9 cellular contexts compared by ENCODE assay signal in the genomic region with DNA sequence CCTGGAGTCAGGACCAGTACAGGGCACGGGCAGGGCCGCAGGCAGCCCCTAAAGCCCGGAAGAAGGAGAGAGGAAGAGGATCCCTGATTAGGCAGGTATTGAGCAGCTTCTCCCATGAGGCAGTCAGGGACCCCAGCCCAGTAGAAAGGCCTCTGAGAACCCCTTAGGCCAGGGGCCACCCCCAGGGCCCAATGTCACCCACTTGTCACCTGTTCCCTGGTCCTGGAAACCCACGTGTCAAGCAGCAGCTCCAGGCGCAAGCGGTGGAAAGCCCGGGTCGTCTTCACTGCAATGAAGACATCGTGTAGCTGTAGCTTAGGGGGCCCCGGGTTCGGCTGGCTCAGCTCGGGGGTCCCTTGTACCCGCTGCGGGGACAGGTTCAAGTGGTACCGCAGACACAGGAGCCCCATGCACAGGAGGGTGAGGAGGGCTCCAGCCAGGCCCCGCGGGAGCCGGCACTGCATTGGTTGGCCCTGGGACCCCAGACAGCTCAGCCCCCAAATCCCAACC. TPM values are rescaled to one million over a fixed set of nuclear protein-coding genes. Genes with fewer than 3 reads are reported as not detected.
A peak's percentile ranks its signal among the peaks of the same experiment; 100 is the strongest.
DNase-seq lines count a peak whose midpoint lies in the region; ATAC-seq and TF ChIP-seq lines count a peak whose summit lies in the region.
"Had no signal": no experiment of that assay in that cellular context is flagged by ENCODE, and none has a peak within 500 bp of the region (broad histone marks: within the 10 kb centered on the region; RNA-seq: fewer than 3 reads in every experiment).

No MANE protein-coding gene starts in this region.

- H3K27ac ChIP-seq in PC-3 (ENCODE audit: low read length) = no peak overlapping the region
- H3K27ac ChIP-seq in trophoblast cell (ENCODE audit: low read depth, low read length) = no peak overlapping the region

- TF ChIP-seq CTCF in PC-3 (conservative IDR thresholded peaks at IDR 0.05; ENCODE audit: low read depth, low read length) = no peak

- H3K79me2 ChIP-seq in PC-3 (ENCODE audit: low read length) (no peaks in the 10 kb centered on the region), trophoblast cell (ENCODE audit: control insufficient read depth, insufficient read depth, low read length, poor library complexity) (no peaks in the 10 kb centered on the region)

- H3K36me3 ChIP-seq in PC-3 (ENCODE audit: low read depth, low read length) (no peaks in the 10 kb centered on the region), trophoblast cell (ENCODE audit: control insufficient read depth in 1 of 2, insufficient read depth in 2 of 2, low read length in 2 of 2) (peaks cover 0 to 4% of the 10 kb centered on the region in 2 experiments)

- H3K79me1 ChIP-seq in trophoblast cell (ENCODE audit: low read length) = no peaks in the 10 kb centered on the region

- H4K91ac ChIP-seq in trophoblast cell (ENCODE audit: low read depth, low read length) = no peak overlapping the region

- no TSS peak for BruUV-seq in PC-3 (replicated peaks; lab: Mats Ljungman, UMichigan)

- H3K18ac ChIP-seq in trophoblast cell (ENCODE audit: low read length) = no peak overlapping the region

- intact Hi-C loops in PC-3 (cut with micrococcal nuclease) = no loop called here

- peak overlapping the region; percentile 53 for H3K4me2 ChIP-seq in PC-3 (ENCODE audit: low read length)
- H3K4me2 ChIP-seq in trophoblast cell (ENCODE audit: low read length) = no peak overlapping the region

- H3K4me3 ChIP-seq in PC-3 (ENCODE audit: low read length) = no peak overlapping the region
- H3K4me3 ChIP-seq in trophoblast cell (ENCODE audit: low read depth, low read length) = no peak overlapping the region
- H3K4me3 ChIP-seq: K562 had no signal

- H3K9me3 ChIP-seq in PC-3 (ENCODE audit: low read length) = no peaks in the 10 kb centered on the region
- H3K9me3 ChIP-seq in trophoblast cell (ENCODE audit: insufficient read depth, low read depth, low read length) = no peaks in the 10 kb centered on the region

- no peak overlapping the region for H3K4ac ChIP-seq in trophoblast cell (ENCODE audit: low read depth, low read length)

- no peaks in the 10 kb centered on the region for H3K9me2 ChIP-seq in PC-3 (replicated peaks; ENCODE audit: low read length)

- H3K9ac ChIP-seq in PC-3 (ENCODE audit: low read length) (no peak overlapping the region), trophoblast cell (ENCODE audit: low read length) (no peak overlapping the region)

- peak; percentile 2 for ATAC-seq in GM21619 (IDR thresholded peaks at IDR 0.05; ENCODE audit: unreplicated experiment)
- ATAC-seq in PC-3 = no peak

- WGBS in trophoblast cell (ENCODE audit: extremely low coverage, insufficient coverage, insufficient read length) = no CpG with 5 or more reads among the region's 18 CpGs

- H3K27me3 ChIP-seq in PC-3 (ENCODE audit: low read length) = no peaks in the 10 kb centered on the region
- H3K27me3 ChIP-seq in trophoblast cell (ENCODE audit: insufficient read depth, low read length) = no peaks in the 10 kb centered on the region

- no peak overlapping the region for H4K8ac ChIP-seq in trophoblast cell (ENCODE audit: low read depth, low read length)

- peaks cover 3% of the 10 kb centered on the region; the same call in 1 of the 2 replicates for H3K4me1 ChIP-seq in PC-3 (ENCODE audit: insufficient read depth, low read length)
- peaks cover 0 to 3% of the 10 kb centered on the region in 2 experiments for H3K4me1 ChIP-seq in trophoblast cell (ENCODE audit: control insufficient read depth in 1 of 2, insufficient read depth in 2 of 2, low read length in 2 of 2)

- no peak overlapping the region for H4K12ac ChIP-seq in trophoblast cell (ENCODE audit: low read depth, low read length)

- POLR2A ChIA-PET in PC-3 (lab: Charles Lee; ENCODE audit: unreplicated experiment) = no interaction called here

- DNase-seq in PC-3 (no peak), dermis blood vessel endothelial cell (peak; percentile 35), NCI-H2171 treated with DMSO at 0.1 percent for 48 hours (lab: John Stamatoyannopoulos, UW) (no peak), trophoblast cell (no peak)
- peak; percentile 39 to 41 for DNase-seq in stimulated activated CD4-positive, alpha-beta T cell treated with anti-CD3 and anti-CD28 coated beads, Interleukin-2, amount 100 ng/mL, for 24 hours
- no peak for DNase-seq in stimulated activated naive CD4-positive, alpha-beta T cell treated with Interleukin-2 at 50 U/mL for 16 hours (lab: John Stamatoyannopoulos, UW)

- no peak overlapping the region for H3K23ac ChIP-seq in trophoblast cell (ENCODE audit: low read length)

- no peak overlapping the region for H3K14ac ChIP-seq in trophoblast cell (ENCODE audit: low read length)

- CTCF ChIA-PET in PC-3 (lab: Charles Lee) = interaction anchor here (0.6 kb wide), 1 partner anchor 27 kb away, joined by 8 read pairs; no protein-coding TSS in a partner anchor

- no peak overlapping the region for H2BK5ac ChIP-seq in trophoblast cell (ENCODE audit: low read depth, low read length, poor library complexity)

- H2AFZ ChIP-seq in PC-3 (ENCODE audit: low read length) (no peak overlapping the region), trophoblast cell (ENCODE audit: insufficient read depth, low read length, poor library complexity) (no peak overlapping the region)

- H2BK120ac ChIP-seq in trophoblast cell (ENCODE audit: insufficient read depth, low read length, poor library complexity) = no peak overlapping the region

- no peaks in the 10 kb centered on the region for H3F3A ChIP-seq in PC-3 (ENCODE audit: low read length, unreplicated experiment)

- H4K20me1 ChIP-seq in PC-3 (ENCODE audit: low read length) = no peaks in the 10 kb centered on the region

- no peak overlapping the region for H2AK5ac ChIP-seq in trophoblast cell (ENCODE audit: low read length)

- H2BK12ac ChIP-seq in trophoblast cell (ENCODE audit: low read length) = no peak overlapping the region

RNA-seq across cellular contexts. Expression of gene MFNG, which starts 0.4 kb away (rescaled TPM):
- 1.7 and 2.4 TPM in 2 replicates for total RNA-seq in PC-3 (2014; rRNA removed)
- 163 and 228 TPM in 2 replicates for total RNA-seq in dermis blood vessel endothelial cell
- polyA plus RNA-seq in trophoblast cell (2013) = 0.08 and 0.36 TPM in 2 replicates
- total RNA-seq: epithelial cell of proximal tubule had no signal

RNA-seq across cellular contexts. Expression of gene CARD10, which starts 33.4 kb away (rescaled TPM):
- total RNA-seq in PC-3 (2014; rRNA removed) = 20.7 and 26.3 TPM in 2 replicates
- 55.8 and 61.6 TPM in 2 replicates for total RNA-seq in dermis blood vessel endothelial cell
- polyA plus RNA-seq in trophoblast cell (2013) = 4.7 and 4.9 TPM in 2 replicates

RNA-seq across cellular contexts. Expression of gene ELFN2, which starts 58.5 kb away (rescaled TPM):
- total RNA-seq in PC-3 (2014; rRNA removed) (10.0 and 14.5 TPM in 2 replicates), dermis blood vessel endothelial cell (under 0.01 and 0.14 TPM in 2 replicates)
- 0.49 and 0.51 TPM in 2 replicates for polyA plus RNA-seq in trophoblast cell (2013)
- total RNA-seq: K562 had no signal
- polyA plus RNA-seq: K562 had no signal

Comparison
In these comparisons a context has a peak if more than half of its experiments do, and no peak if none do; other contexts are left out.
1. DNase-seq: peak in dermis blood vessel endothelial cell (single experiment) and stimulated activated CD4-positive, alpha-beta T cell treated with anti-CD3 and anti-CD28 coated beads, Interleukin-2, amount 100 ng/mL, for 24 hours (2 of 2); none in PC-3 (single experiment), NCI-H2171 treated with DMSO at 0.1 percent for 48 hours (single experiment), trophoblast cell (0 of 2) and stimulated activated naive CD4-positive, alpha-beta T cell treated with Interleukin-2 at 50 U/mL for 16 hours (single experiment).
2. RNA of gene MFNG, which starts 0.4 kb away (total RNA-seq): 163 to 228 TPM in dermis blood vessel endothelial cell; 1.7 to 2.4 TPM in PC-3; every median in the first group is over 10 times any median in the second.